In the genomic region with DNA sequence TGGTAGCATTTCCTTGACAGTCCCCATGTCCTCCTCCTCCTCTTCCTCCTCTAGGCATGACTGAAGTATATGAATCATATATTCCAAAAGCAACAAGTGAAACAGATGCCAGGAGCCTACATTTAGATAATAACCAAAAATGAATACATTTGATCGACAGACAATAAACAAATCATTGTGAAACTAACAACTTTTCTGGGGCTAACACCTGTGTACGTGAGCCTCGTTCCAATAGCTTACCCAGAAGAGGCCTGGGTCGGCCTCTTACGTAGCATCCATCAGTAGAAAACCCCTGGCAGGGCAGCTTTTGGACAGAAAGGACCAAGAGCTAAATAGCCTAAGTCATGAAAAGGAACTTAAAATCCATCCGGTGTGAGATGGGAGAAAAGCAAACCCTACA, we compare ENCODE assay signal across 31 cellular contexts. TPM values are rescaled to one million over a fixed set of nuclear protein-coding genes. Genes with fewer than 3 reads are reported as not detected.
"Had no signal": no experiment of that assay in that cellular context is flagged by ENCODE, and none has a peak within 500 bp of the region (broad histone marks: within the 10 kb centered on the region; RNA-seq: fewer than 3 reads in every experiment).

No MANE protein-coding gene starts in this region.

- H3K36me3 Mint-ChIP-seq: activated naive CD8-positive, alpha-beta T cell had no signal

- H3K36me3 ChIP-seq: brain microvascular endothelial cell, heart left ventricle had no signal

- H3K27ac Mint-ChIP-seq: activated CD4-positive, alpha-beta T cell treated with anti-CD3 and anti-CD28 coated beads, Interleukin-2, amount 10 ng/mL, durations not matched to agents 7 days and 5 days; activated CD8-positive, alpha-beta T cell treated with anti-CD3 and anti-CD28 coated beads for 36 hours; activated naive CD8-positive, alpha-beta T cell; activated T-cell treated with anti-CD3 and anti-CD28 coated beads, Interleukin-2, amount 50 U/mL, for 24 hours; activated T-cell treated with anti-CD3 and anti-CD28 coated beads, Interleukin-2, amount 50 U/mL, for 72 hours; dendritic cell treated with granulocyte-macrophage colony-stimulating factor and Interleukin-4, amounts not matched to agents 40 ng/mL and 50 ng/mL, for 4 days; endodermal cell had no signal

- H3K9me3 Mint-ChIP-seq: activated CD4-positive, alpha-beta T cell treated with anti-CD3 and anti-CD28 coated beads, Interleukin-2, amount 10 ng/mL, durations not matched to agents 7 days and 5 days; activated CD8-positive, alpha-beta T cell treated with anti-CD3 and anti-CD28 coated beads for 36 hours; activated T-cell treated with anti-CD3 and anti-CD28 coated beads, Interleukin-2, amount 50 U/mL, for 24 hours; activated T-cell treated with anti-CD3 and anti-CD28 coated beads, Interleukin-2, amount 50 U/mL, for 72 hours; central memory CD8-positive, alpha-beta T cell; dendritic cell treated with granulocyte-macrophage colony-stimulating factor and Interleukin-4, amounts not matched to agents 40 ng/mL and 50 ng/mL, for 4 days; endodermal cell had no signal

- H3K4me3 ChIP-seq: coronary artery, dorsolateral prefrontal cortex, heart left ventricle had no signal

- H3K27ac ChIP-seq: brain microvascular endothelial cell, coronary artery, dorsolateral prefrontal cortex, heart left ventricle had no signal

- H3K4me3 Mint-ChIP-seq: activated CD4-positive, alpha-beta T cell treated with anti-CD3 and anti-CD28 coated beads, Interleukin-2, amount 10 ng/mL, durations not matched to agents 7 days and 5 days; activated CD8-positive, alpha-beta T cell treated with anti-CD3 and anti-CD28 coated beads for 36 hours; activated naive CD8-positive, alpha-beta T cell; activated T-cell treated with anti-CD3 and anti-CD28 coated beads, Interleukin-2, amount 50 U/mL, for 24 hours; activated T-cell treated with anti-CD3 and anti-CD28 coated beads, Interleukin-2, amount 50 U/mL, for 72 hours; central memory CD8-positive, alpha-beta T cell; dendritic cell treated with granulocyte-macrophage colony-stimulating factor and Interleukin-4, amounts not matched to agents 40 ng/mL and 50 ng/mL, for 4 days; endodermal cell had no signal

- H3K27me3 ChIP-seq: brain microvascular endothelial cell, dorsolateral prefrontal cortex, heart left ventricle had no signal

- ATAC-seq: activated CD8-positive, alpha-beta T cell treated with anti-CD3 and anti-CD28 coated beads for 36 hours; activated T-cell treated with anti-CD3 and anti-CD28 coated beads, Interleukin-2, amount 50 U/mL, for 72 hours; esophagus mucosa; heart left ventricle had no signal

- DNase-seq: activated CD4-positive, alpha-beta T cell treated with anti-CD3 and anti-CD28 coated beads for 4 hours; activated CD4-positive, alpha-beta T cell treated with anti-CD3 and anti-CD28 coated beads, Interleukin-2, amount 10 ng/mL, durations not matched to agents 7 days and 5 days; activated CD4-positive, alpha-beta T cell treated with anti-CD3 and anti-CD28 coated beads, Interleukin-2, amount 50 U/mL, for 48 hours; activated CD4-positive, CD25-positive, alpha-beta regulatory T cell; activated CD4-positive, CD25-positive, alpha-beta regulatory T cell treated with anti-CD3 and anti-CD28 coated beads, Interleukin-2, amount 50 U/mL, for 72 hours; activated CD8-positive, alpha-beta memory T cell treated with anti-CD3 and anti-CD28 coated beads for 24 hours; activated CD8-positive, alpha-beta memory T cell treated with anti-CD3 and anti-CD28 coated beads, Interleukin-2, amount 50 U/mL, for 48 hours; activated CD8-positive, alpha-beta T cell treated with anti-CD3 and anti-CD28 coated beads for 36 hours; activated effector memory CD4-positive, alpha-beta T cell treated with Interleukin-2 at 50 U/mL for 16 hours; activated gamma-delta T cell treated with Interleukin-2 at 50 U/mL for 16 hours; activated naive CD4-positive, alpha-beta T cell treated with anti-CD3 and anti-CD28 coated beads, Interleukin-2, amount 50 U/mL, for 16 hours; activated naive CD4-positive, alpha-beta T cell treated with Interleukin-2 at 50 U/mL for 16 hours; activated T-cell treated with anti-CD3 and anti-CD28 coated beads for 4 hours; activated T-cell treated with anti-CD3 and anti-CD28 coated beads, Interleukin-2, amount 50 U/mL, for 24 hours; activated T-cell treated with anti-CD3 and anti-CD28 coated beads, Interleukin-2, amount 50 U/mL, for 72 hours; amniotic stem cell; anterior cingulate cortex; brain microvascular endothelial cell; dorsolateral prefrontal cortex; effector memory CD4-positive, alpha-beta T cell; endodermal cell; foreskin fibroblast; glutamatergic neuron; heart left ventricle; T-helper 2 cell had no signal

- H3K9me3 ChIP-seq: heart left ventricle had no signal

RNA-seq across cellular contexts. Expression of a gene that starts 15.3 kb away (rescaled TPM):
- total RNA-seq: activated CD8-positive, alpha-beta T cell treated with anti-CD3 and anti-CD28 coated beads for 36 hours; activated T-cell treated with anti-CD3 and anti-CD28 coated beads, Interleukin-2, amount 50 U/mL, for 72 hours; epithelial cell of proximal tubule had no signal
